In genomic region chr9:135478191-135478590, GRCh38 we compare ENCODE assay signal across 1 cellular context.
TF ChIP-seq lines count a peak whose summit lies in the region.

No MANE protein-coding gene starts in this region.

TF ChIP-seq in GM23338, 12 proteins besides CTCF, POLR2A, EP300 and RAD21 (continued from another document):
- TF ChIP-seq, protein P1, sequence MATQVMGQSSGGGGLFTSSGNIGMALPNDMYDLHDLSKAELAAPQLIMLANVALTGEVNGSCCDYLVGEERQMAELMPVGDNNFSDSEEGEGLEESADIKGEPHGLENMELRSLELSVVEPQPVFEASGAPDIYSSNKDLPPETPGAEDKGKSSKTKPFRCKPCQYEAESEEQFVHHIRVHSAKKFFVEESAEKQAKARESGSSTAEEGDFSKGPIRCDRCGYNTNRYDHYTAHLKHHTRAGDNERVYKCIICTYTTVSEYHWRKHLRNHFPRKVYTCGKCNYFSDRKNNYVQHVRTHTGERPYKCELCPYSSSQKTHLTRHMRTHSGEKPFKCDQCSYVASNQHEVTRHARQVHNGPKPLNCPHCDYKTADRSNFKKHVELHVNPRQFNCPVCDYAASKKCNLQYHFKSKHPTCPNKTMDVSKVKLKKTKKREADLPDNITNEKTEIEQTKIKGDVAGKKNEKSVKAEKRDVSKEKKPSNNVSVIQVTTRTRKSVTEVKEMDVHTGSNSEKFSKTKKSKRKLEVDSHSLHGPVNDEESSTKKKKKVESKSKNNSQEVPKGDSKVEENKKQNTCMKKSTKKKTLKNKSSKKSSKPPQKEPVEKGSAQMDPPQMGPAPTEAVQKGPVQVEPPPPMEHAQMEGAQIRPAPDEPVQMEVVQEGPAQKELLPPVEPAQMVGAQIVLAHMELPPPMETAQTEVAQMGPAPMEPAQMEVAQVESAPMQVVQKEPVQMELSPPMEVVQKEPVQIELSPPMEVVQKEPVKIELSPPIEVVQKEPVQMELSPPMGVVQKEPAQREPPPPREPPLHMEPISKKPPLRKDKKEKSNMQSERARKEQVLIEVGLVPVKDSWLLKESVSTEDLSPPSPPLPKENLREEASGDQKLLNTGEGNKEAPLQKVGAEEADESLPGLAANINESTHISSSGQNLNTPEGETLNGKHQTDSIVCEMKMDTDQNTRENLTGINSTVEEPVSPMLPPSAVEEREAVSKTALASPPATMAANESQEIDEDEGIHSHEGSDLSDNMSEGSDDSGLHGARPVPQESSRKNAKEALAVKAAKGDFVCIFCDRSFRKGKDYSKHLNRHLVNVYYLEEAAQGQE (IDR thresholded peaks at IDR 0.05; ENCODE audit: unreplicated experiment): no peak
- TF ChIP-seq CREB1 (CRISPR knock-in tag; IDR thresholded peaks at IDR 0.05; ENCODE audit: low read depth) (no peak), EZH2phosphoT487 (IDR thresholded peaks at IDR 0.05; ENCODE audit: unreplicated experiment) (no peak), EZH2 (IDR thresholded peaks at IDR 0.05; ENCODE audit: low read depth, unreplicated experiment) (no peak), POLR2AphosphoS5 (IDR thresholded peaks at IDR 0.05; ENCODE audit: low read depth) (no peak), NANOG (IDR thresholded peaks at IDR 0.05; ENCODE audit: borderline replicate concordance) (no peak), ZNF114 (CRISPR knock-in tag; IDR thresholded peaks at IDR 0.05) (no peak), JUNB (IDR thresholded peaks at IDR 0.05; ENCODE audit: unreplicated experiment) (no peak)
- TF ChIP-seq, protein P2, sequence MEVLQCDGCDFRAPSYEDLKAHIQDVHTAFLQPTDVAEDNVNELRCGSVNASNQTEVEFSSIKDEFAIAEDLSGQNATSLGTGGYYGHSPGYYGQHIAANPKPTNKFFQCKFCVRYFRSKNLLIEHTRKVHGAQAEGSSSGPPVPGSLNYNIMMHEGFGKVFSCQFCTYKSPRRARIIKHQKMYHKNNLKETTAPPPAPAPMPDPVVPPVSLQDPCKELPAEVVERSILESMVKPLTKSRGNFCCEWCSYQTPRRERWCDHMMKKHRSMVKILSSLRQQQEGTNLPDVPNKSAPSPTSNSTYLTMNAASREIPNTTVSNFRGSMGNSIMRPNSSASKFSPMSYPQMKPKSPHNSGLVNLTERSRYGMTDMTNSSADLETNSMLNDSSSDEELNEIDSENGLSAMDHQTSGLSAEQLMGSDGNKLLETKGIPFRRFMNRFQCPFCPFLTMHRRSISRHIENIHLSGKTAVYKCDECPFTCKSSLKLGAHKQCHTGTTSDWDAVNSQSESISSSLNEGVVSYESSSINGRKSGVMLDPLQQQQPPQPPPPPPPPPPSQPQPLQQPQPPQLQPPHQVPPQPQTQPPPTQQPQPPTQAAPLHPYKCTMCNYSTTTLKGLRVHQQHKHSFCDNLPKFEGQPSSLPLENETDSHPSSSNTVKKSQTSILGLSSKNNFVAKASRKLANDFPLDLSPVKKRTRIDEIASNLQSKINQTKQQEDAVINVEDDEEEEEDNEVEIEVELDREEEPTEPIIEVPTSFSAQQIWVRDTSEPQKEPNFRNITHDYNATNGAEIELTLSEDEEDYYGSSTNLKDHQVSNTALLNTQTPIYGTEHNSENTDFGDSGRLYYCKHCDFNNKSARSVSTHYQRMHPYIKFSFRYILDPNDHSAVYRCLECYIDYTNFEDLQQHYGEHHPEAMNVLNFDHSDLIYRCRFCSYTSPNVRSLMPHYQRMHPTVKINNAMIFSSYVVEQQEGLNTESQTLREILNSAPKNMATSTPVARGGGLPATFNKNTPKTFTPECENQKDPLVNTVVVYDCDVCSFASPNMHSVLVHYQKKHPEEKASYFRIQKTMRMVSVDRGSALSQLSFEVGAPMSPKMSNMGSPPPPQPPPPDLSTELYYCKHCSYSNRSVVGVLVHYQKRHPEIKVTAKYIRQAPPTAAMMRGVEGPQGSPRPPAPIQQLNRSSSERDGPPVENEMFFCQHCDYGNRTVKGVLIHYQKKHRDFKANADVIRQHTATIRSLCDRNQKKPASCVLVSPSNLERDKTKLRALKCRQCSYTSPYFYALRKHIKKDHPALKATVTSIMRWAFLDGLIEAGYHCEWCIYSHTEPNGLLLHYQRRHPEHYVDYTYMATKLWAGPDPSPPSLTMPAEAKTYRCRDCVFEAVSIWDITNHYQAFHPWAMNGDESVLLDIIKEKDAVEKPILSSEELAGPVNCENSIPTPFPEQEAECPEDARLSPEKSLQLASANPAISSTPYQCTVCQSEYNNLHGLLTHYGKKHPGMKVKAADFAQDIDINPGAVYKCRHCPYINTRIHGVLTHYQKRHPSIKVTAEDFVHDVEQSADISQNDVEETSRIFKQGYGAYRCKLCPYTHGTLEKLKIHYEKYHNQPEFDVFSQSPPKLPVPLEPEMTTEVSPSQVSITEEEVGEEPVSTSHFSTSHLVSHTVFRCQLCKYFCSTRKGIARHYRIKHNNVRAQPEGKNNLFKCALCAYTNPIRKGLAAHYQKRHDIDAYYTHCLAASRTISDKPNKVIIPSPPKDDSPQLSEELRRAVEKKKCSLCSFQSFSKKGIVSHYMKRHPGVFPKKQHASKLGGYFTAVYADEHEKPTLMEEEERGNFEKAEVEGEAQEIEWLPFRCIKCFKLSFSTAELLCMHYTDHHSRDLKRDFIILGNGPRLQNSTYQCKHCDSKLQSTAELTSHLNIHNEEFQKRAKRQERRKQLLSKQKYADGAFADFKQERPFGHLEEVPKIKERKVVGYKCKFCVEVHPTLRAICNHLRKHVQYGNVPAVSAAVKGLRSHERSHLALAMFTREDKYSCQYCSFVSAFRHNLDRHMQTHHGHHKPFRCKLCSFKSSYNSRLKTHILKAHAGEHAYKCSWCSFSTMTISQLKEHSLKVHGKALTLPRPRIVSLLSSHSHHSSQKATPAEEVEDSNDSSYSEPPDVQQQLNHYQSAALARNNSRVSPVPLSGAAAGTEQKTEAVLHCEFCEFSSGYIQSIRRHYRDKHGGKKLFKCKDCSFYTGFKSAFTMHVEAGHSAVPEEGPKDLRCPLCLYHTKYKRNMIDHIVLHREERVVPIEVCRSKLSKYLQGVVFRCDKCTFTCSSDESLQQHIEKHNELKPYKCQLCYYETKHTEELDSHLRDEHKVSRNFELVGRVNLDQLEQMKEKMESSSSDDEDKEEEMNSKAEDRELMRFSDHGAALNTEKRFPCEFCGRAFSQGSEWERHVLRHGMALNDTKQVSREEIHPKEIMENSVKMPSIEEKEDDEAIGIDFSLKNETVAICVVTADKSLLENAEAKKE (CRISPR knock-in tag; IDR thresholded peaks at IDR 0.05): no peak
- TF ChIP-seq, protein P3, sequence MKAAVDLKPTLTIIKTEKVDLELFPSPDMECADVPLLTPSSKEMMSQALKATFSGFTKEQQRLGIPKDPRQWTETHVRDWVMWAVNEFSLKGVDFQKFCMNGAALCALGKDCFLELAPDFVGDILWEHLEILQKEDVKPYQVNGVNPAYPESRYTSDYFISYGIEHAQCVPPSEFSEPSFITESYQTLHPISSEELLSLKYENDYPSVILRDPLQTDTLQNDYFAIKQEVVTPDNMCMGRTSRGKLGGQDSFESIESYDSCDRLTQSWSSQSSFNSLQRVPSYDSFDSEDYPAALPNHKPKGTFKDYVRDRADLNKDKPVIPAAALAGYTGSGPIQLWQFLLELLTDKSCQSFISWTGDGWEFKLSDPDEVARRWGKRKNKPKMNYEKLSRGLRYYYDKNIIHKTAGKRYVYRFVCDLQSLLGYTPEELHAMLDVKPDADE (IDR thresholded peaks at IDR 0.05): no peak
